Comparison of ENCODE assay signal across 11 cellular contexts in the genomic region with DNA sequence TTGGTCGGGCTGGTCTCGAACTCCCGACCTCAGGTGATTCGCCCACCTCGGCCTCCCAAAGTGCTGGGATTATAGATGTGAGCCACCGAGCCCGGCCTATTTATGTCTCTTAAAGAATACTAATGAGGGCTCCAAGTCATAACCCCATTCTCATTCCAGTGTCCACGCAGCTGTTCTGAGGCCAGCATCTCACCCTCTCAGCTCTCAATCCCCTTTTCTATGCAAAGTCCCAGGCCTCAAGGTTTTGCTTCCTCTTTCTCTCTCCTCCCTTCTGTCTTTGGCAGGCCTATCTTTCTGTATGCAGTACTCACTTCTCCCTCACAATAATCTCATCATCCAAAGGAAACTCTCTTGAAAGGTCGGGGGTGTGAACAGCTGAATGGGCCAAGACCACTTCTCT. TPM values are rescaled to one million over a fixed set of nuclear protein-coding genes. Genes with fewer than 3 reads are reported as not detected.
DNase-seq lines count a peak whose midpoint lies in the region; ATAC-seq, FAIRE-seq and TF ChIP-seq lines count a peak whose summit lies in the region.
"Had no signal": no experiment of that assay in that cellular context is flagged by ENCODE, and none has a peak within 500 bp of the region (broad histone marks: within the 10 kb centered on the region; RNA-seq: fewer than 3 reads in every experiment).

No MANE protein-coding gene starts in this region.

- FAIRE-seq in HepG2 (lab: Jason Lieb, UNC) = no peak

- TF ChIP-seq POLR2A in upper lobe of left lung (IDR thresholded peaks at IDR 0.05) (no peak), HepG2 (IDR thresholded peaks at IDR 0.05; ENCODE audit: insufficient read depth in 1 of 2, low read depth in 2 of 2, low read length in 2 of 2) (no peak)

- WGBS in upper lobe of left lung, 2 donors = 85 to 90% methylated on average over 9 of the region's 9 CpGs
- 65% methylated on average over 9 of the region's 9 CpGs for WGBS in HepG2 (ENCODE audit: low lambda C conversion rate)

- DNase-seq in mucosa of descending colon = peak in 2 of 3 donors; percentile 9 to 26
- DNase-seq in upper lobe of left lung = no peak
- DNase-seq in left lobe of liver (ENCODE audit: low spot score) = no peak
- DNase-seq in HepG2 (ENCODE audit: low spot score) = no peak
- DNase-seq in cerebellar cortex (ENCODE audit: low spot score) = no peak
- DNase-seq: DMS79 treated with DMSO at 0.1 percent for 48 hours, NCI-H2081 treated with DMSO at 0.1 percent for 48 hours, SJCRH30 had no signal

- H3K36me3 ChIP-seq in mucosa of descending colon (ENCODE audit: low read depth) = no peaks in the 10 kb centered on the region
- H3K36me3 ChIP-seq in upper lobe of left lung = no peaks in the 10 kb centered on the region
- no peaks in the 10 kb centered on the region for H3K36me3 ChIP-seq in HepG2 (replicated peaks in 1 of 2; ENCODE audit: control insufficient read depth in 1 of 2, insufficient read depth in 2 of 2, low read length in 2 of 2)
- H3K36me3 ChIP-seq: SJCRH30 had no signal

- CTCF ChIA-PET in HepG2 (lab: Yijun Ruan, JAX; ENCODE audit: low intra/inter-chr PET ratio, low total read pairs) = no interaction called here

- in situ Hi-C loops in HepG2 (cut with HindIII; ENCODE audit: extremely low pct_ligation_motif_present, low pct_unique_long_range_greater_than_20kb) = no loop called here

- H3K27ac ChIP-seq in upper lobe of left lung = no peak overlapping the region
- no peak overlapping the region for H3K27ac ChIP-seq in HepG2 (ENCODE audit: extremely low read length, insufficient read depth, low read length)
- H3K27ac ChIP-seq: SJCRH30 had no signal

- H4K20me1 ChIP-seq in HepG2 (ENCODE audit: insufficient read depth, low read length) = no peaks in the 10 kb centered on the region

- no peak overlapping the region for H3K4me3 ChIP-seq in mucosa of descending colon
- no peak overlapping the region for H3K4me3 ChIP-seq in upper lobe of left lung
- no peak overlapping the region for H3K4me3 ChIP-seq in HepG2 (replicated peaks in 1 of 3; ENCODE audit: insufficient read depth in 1 of 3, low read depth in 2 of 3, low read length in 3 of 3)
- H3K4me3 ChIP-seq: SJCRH30 had no signal

- no peaks in the 10 kb centered on the region for H3K27me3 ChIP-seq in upper lobe of left lung
- peaks cover 5 to 14% of the 10 kb centered on the region in 2 experiments; a peak in 4 of 5 replicates for H3K27me3 ChIP-seq in HepG2 (ENCODE audit: control insufficient read depth in 1 of 2, insufficient read depth in 2 of 2, low read length in 2 of 2)
- H3K27me3 ChIP-seq: SJCRH30 had no signal

- intact Hi-C loops in mucosa of descending colon (cut with DNase I, micrococcal nuclease) = no loop called here
- intact Hi-C loops in HepG2 (cut with micrococcal nuclease; ENCODE audit: unreplicated experiment) = no loop called here

- TF ChIP-seq EP300 in upper lobe of left lung (IDR thresholded peaks at IDR 0.05) = no peak
- TF ChIP-seq EP300 in HepG2 (IDR thresholded peaks at IDR 0.05; ENCODE audit: low read depth in 2 of 2, low read length in 2 of 2) = no peak
- TF ChIP-seq EP300 in HepG2 (CRISPR knock-in tag; IDR thresholded peaks at IDR 0.05; ENCODE audit: borderline replicate concordance) = no peak

- POLR2A ChIA-PET in HepG2 (lab: Yijun Ruan, JAX) = no interaction called here

- H3K79me2 ChIP-seq in HepG2 (ENCODE audit: insufficient read depth, low read length) = no peaks in the 10 kb centered on the region

- no peak for TF ChIP-seq RAD21 in HepG2 (CRISPR knock-in tag; IDR thresholded peaks at IDR 0.05)

- H3K4me2 ChIP-seq in HepG2 (ENCODE audit: low read depth, low read length) = no peak overlapping the region

- H3K9me3 ChIP-seq in mucosa of descending colon (no peaks in the 10 kb centered on the region), upper lobe of left lung (no peaks in the 10 kb centered on the region), HepG2 (ENCODE audit: low read length) (no peaks in the 10 kb centered on the region)
- H3K9me3 ChIP-seq: SJCRH30 had no signal

- no TSS peak for BruUV-seq in HepG2 (replicated peaks; lab: Mats Ljungman, UMichigan)

- H3K9ac ChIP-seq in HepG2 (ENCODE audit: insufficient read depth, low read depth, low read length) = no peak overlapping the region

- H2AFZ ChIP-seq in HepG2 (ENCODE audit: low read length) = no peak overlapping the region

- ATAC-seq in GM19023 (IDR thresholded peaks at IDR 0.05; ENCODE audit: unreplicated experiment) (peak; percentile 86), HG02571 (IDR thresholded peaks at IDR 0.05; ENCODE audit: unreplicated experiment) (peak; percentile 91), HG03520 (IDR thresholded peaks at IDR 0.05; ENCODE audit: unreplicated experiment) (peak; percentile 76), mucosa of descending colon (no peak), upper lobe of left lung (ENCODE audit: low FRiP score in 2 of 2) (no peak), left lobe of liver (no peak), HepG2 (no peak)

- H3K4me1 ChIP-seq in mucosa of descending colon (ENCODE audit: low read depth) (no peaks in the 10 kb centered on the region), upper lobe of left lung (peaks cover 0 to 10% (median 6%) of the 10 kb centered on the region in 4 donors), HepG2 (ENCODE audit: insufficient read depth, low read length) (peaks cover 16% of the 10 kb centered on the region)
- H3K4me1 ChIP-seq: SJCRH30 had no signal

- no peak for TF ChIP-seq CTCF in mucosa of descending colon (IDR thresholded peaks at IDR 0.05)
- TF ChIP-seq CTCF in upper lobe of left lung (IDR thresholded peaks at IDR 0.05) = no peak
- TF ChIP-seq CTCF in HepG2 (CRISPR knock-in tag; IDR thresholded peaks at IDR 0.05) = no peak

TF ChIP-seq in HepG2, 621 proteins besides CTCF, POLR2A, EP300 and RAD21 (continues in another document):
- no peak for TF ChIP-seq ZNF562 (CRISPR knock-in tag; IDR thresholded peaks at IDR 0.05; ENCODE audit: borderline replicate concordance)

RNA-seq across cellular contexts. Expression of gene VSIR, which starts 28.0 kb away (rescaled TPM):
- total RNA-seq in mucosa of descending colon (10 to 100 TPM; 48.1 to 71.0 (median 60.7) TPM), upper lobe of left lung (100 to 1,000 TPM in 2 of 6 donors, 10 to 100 TPM in 4; 51.7 to 167 (median 92.5) TPM), left lobe of liver (7.0 TPM), HepG2 (2016; rRNA removed; fragmentation: Illumina TruSeq; extraction: Trizol) (0.36 and 0.44 TPM in 2 replicates)
- 0.26 TPM in 1 of 2 replicates, not detected in the other for total RNA-seq in HepG2 (2016; cell fraction: cytosol; rRNA removed; fragmentation: Illumina TruSeq; extraction: Trizol; ENCODE audit: low read depth)
- total RNA-seq in HepG2 (2016; cell fraction: insoluble cytoplasmic fraction; rRNA removed; fragmentation: Illumina TruSeq; extraction: Trizol) = 0.41 TPM in 1 of 2 replicates, not detected in the other
- total RNA-seq in HepG2 (2016; cell fraction: membrane; rRNA removed; fragmentation: Illumina TruSeq; extraction: Trizol) = 0.14 TPM in 1 of 2 replicates, not detected in the other
- total RNA-seq in HepG2 (2016; cell fraction: nucleus; rRNA removed; fragmentation: Illumina TruSeq; extraction: Trizol) = 0.16 and 0.19 TPM in 2 replicates
- 3.2 and 3.8 TPM in 2 replicates for polyA plus RNA-seq in HepG2 (2011; rRNA removed)
- polyA plus RNA-seq in HepG2 (2011; cell fraction: cytosol; rRNA removed) = 2.2 and 3.9 TPM in 2 replicates
- polyA plus RNA-seq in HepG2 (2011; cell fraction: nucleus; rRNA removed) = 2.1 and 3.3 TPM in 2 replicates
- polyA plus RNA-seq in HepG2 (2012) = 0.35 and 0.81 TPM in 2 replicates
- polyA plus RNA-seq in HepG2 (2016; cell fraction: cytosol; fragmentation: Illumina TruSeq; extraction: Trizol; ENCODE audit: low read depth) = 0.18 and 0.35 TPM in 2 replicates
- polyA plus RNA-seq in HepG2 (2016; cell fraction: insoluble cytoplasmic fraction; fragmentation: Illumina TruSeq; extraction: Trizol; ENCODE audit: low read depth) = 0.23 TPM in 1 of 2 replicates, not detected in the other
- 0.14 and 0.38 TPM in 2 replicates for polyA plus RNA-seq in HepG2 (2016; cell fraction: membrane; fragmentation: Illumina TruSeq; extraction: Trizol; ENCODE audit: low read depth)
- polyA plus RNA-seq in HepG2 (2016; cell fraction: nucleus; fragmentation: Illumina TruSeq; extraction: Trizol; ENCODE audit: insufficient read depth, low read depth) = 0.32 and 1.1 TPM in 2 replicates
- polyA minus RNA-seq in HepG2 (2011; rRNA and poly(A)+ RNA removed; ENCODE audit: low replicate concordance) = 4.6 and 6.5 TPM in 2 replicates
- polyA minus RNA-seq in HepG2 (2011; cell fraction: cytosol; rRNA and poly(A)+ RNA removed) = 3.0 and 4.5 TPM in 2 replicates
- polyA minus RNA-seq in HepG2 (2011; cell fraction: nucleus; rRNA and poly(A)+ RNA removed) = 1.9 and 2.3 TPM in 2 replicates

RNA-seq across cellular contexts. Expression of gene PSAP, which starts 49.7 kb away (rescaled TPM):
- 100 to 1,000 TPM; 561 to 810 (median 653) TPM for total RNA-seq in mucosa of descending colon
- 1,000 to 10,000 TPM in 3 of 6 donors, 100 to 1,000 TPM in 3; 776 to 2,056 (median 1,236) TPM for total RNA-seq in upper lobe of left lung
- total RNA-seq in left lobe of liver = 525 TPM
- total RNA-seq in HepG2 (2016; rRNA removed; fragmentation: Illumina TruSeq; extraction: Trizol) = 148 and 323 TPM in 2 replicates
- total RNA-seq in HepG2 (2016; cell fraction: cytosol; rRNA removed; fragmentation: Illumina TruSeq; extraction: Trizol; ENCODE audit: low read depth) = 16.4 and 17.5 TPM in 2 replicates
- total RNA-seq in HepG2 (2016; cell fraction: insoluble cytoplasmic fraction; rRNA removed; fragmentation: Illumina TruSeq; extraction: Trizol) = 130 and 339 TPM in 2 replicates
- total RNA-seq in HepG2 (2016; cell fraction: membrane; rRNA removed; fragmentation: Illumina TruSeq; extraction: Trizol) = 41.6 and 42.4 TPM in 2 replicates
- total RNA-seq in HepG2 (2016; cell fraction: nucleus; rRNA removed; fragmentation: Illumina TruSeq; extraction: Trizol) = 278 and 332 TPM in 2 replicates
- 643 and 779 TPM in 2 replicates for polyA plus RNA-seq in HepG2 (2011; rRNA removed)
- 776 and 886 TPM in 2 replicates for polyA plus RNA-seq in HepG2 (2011; cell fraction: cytosol; rRNA removed)
- 356 and 433 TPM in 2 replicates for polyA plus RNA-seq in HepG2 (2011; cell fraction: nucleus; rRNA removed)
- polyA plus RNA-seq in HepG2 (2012) = 412 and 503 TPM in 2 replicates
- 14.6 and 15.4 TPM in 2 replicates for polyA plus RNA-seq in HepG2 (2016; cell fraction: cytosol; fragmentation: Illumina TruSeq; extraction: Trizol; ENCODE audit: low read depth)
- 111 and 126 TPM in 2 replicates for polyA plus RNA-seq in HepG2 (2016; cell fraction: insoluble cytoplasmic fraction; fragmentation: Illumina TruSeq; extraction: Trizol; ENCODE audit: low read depth)
- 26.4 and 27.8 TPM in 2 replicates for polyA plus RNA-seq in HepG2 (2016; cell fraction: membrane; fragmentation: Illumina TruSeq; extraction: Trizol; ENCODE audit: low read depth)
- 383 and 387 TPM in 2 replicates for polyA plus RNA-seq in HepG2 (2016; cell fraction: nucleus; fragmentation: Illumina TruSeq; extraction: Trizol; ENCODE audit: insufficient read depth, low read depth)
- 387 and 527 TPM in 2 replicates for polyA minus RNA-seq in HepG2 (2011; rRNA and poly(A)+ RNA removed; ENCODE audit: low replicate concordance)
- polyA minus RNA-seq in HepG2 (2011; cell fraction: cytosol; rRNA and poly(A)+ RNA removed) = 256 and 356 TPM in 2 replicates
- polyA minus RNA-seq in HepG2 (2011; cell fraction: nucleus; rRNA and poly(A)+ RNA removed) = 143 and 184 TPM in 2 replicates

Comparison
In these comparisons a context has a peak if more than half of its experiments do, and no peak if none do; other contexts are left out.
1. ATAC-seq: peak in GM19023 (single experiment), HG02571 (single experiment) and HG03520 (single experiment); none in mucosa of descending colon (single experiment), upper lobe of left lung (0 of 2), left lobe of liver (single experiment) and HepG2 (single experiment).
2. DNase-seq: peak in mucosa of descending colon (2 of 3); none in upper lobe of left lung (0 of 2), left lobe of liver (single experiment), HepG2 (single experiment) and cerebellar cortex (single experiment).